ENCODE assay signal across 8 cellular contexts in the genomic region with DNA sequence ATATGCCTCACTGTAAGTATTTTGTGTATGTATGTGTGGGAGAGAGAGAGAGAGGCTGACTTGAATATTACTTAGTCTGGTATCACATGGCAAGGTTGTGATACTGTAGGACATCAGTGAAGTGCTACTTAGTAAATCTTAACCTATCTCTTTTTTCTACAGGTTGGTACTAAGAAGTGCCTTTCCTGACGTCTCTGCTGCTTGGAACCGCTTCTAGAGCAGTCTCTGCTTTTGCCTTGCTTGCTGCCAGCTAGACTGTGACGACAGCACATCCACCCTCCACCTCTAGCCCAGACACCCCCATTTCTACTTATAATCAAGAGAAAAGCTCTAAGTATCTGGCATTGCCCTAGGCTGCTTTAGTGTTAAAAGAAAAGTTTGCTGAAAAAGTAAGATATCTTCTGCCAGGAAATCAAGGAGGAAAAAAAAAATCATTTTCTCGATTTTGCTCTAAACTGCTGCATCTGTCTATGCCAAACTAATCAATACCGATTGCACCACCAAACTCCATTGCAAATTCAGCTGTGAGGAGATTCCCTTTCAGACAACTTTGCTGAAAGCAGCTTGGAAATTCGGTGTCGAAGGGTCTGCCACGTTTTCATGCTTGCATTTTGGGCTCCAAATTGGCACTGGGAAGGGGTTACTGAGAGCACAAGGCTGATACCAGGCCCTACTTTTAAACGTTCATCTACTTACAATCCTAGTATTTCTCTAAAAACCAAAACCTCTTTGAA. TPM values are rescaled to one million over a fixed set of nuclear protein-coding genes. Genes with fewer than 3 reads are reported as not detected.
DNase-seq lines count a peak whose midpoint lies in the region; ATAC-seq and TF ChIP-seq lines count a peak whose summit lies in the region.

No MANE protein-coding gene starts in this region.

- peaks cover 28% of the 10 kb centered on the region for H3K36me3 ChIP-seq in CD4-positive, CD25-positive, alpha-beta regulatory T cell (ENCODE audit: control insufficient read depth, insufficient read depth, low read length)
- H3K36me3 ChIP-seq in ascending aorta (peaks cover 0 to 8% of the 10 kb centered on the region in 2 donors), urinary bladder (ENCODE audit: insufficient read depth) (peaks cover 2% of the 10 kb centered on the region)

- no peaks in the 10 kb centered on the region for H3K9me3 Mint-ChIP-seq in CD4-positive, CD25-positive, alpha-beta regulatory T cell

- intact Hi-C loops in ascending aorta (cut with DNase I): loop anchor here (5.0 kb wide), 1 partner anchor 227 kb away; no protein-coding TSS in a partner anchor

- H3K27ac ChIP-seq in CD4-positive, CD25-positive, alpha-beta regulatory T cell (ENCODE audit: insufficient read depth, low read length, poor library complexity, severe bottlenecking): peak overlapping the region; percentile 83
- H3K27ac ChIP-seq in ascending aorta (peak overlapping the region; percentile 77 to 83), urinary bladder (ENCODE audit: low read depth) (peak overlapping the region; percentile 56)

- peaks cover 33% of the 10 kb centered on the region for H3K36me3 Mint-ChIP-seq in CD4-positive, CD25-positive, alpha-beta regulatory T cell

- peak; percentile 45 to 71 (median 64) for DNase-seq in CD4-positive, CD25-positive, alpha-beta regulatory T cell
- DNase-seq in ascending aorta (ENCODE audit: low spot score in 2 of 2): no peak
- peak; percentile 59 for DNase-seq in left lobe of liver (ENCODE audit: low spot score)

- peaks cover 48 to 91% (median 72%) of the 10 kb centered on the region in 4 donors for H3K4me1 Mint-ChIP-seq in CD4-positive, CD25-positive, alpha-beta regulatory T cell

- H3K4me3 Mint-ChIP-seq in CD4-positive, CD25-positive, alpha-beta regulatory T cell: peak overlapping the region; percentile 68 to 89 (median 82)

- no peaks in the 10 kb centered on the region for H3K27me3 ChIP-seq in CD4-positive, CD25-positive, alpha-beta regulatory T cell (ENCODE audit: control insufficient read depth, insufficient read depth, low read length)
- no peaks in the 10 kb centered on the region for H3K27me3 ChIP-seq in ascending aorta

- no peak for TF ChIP-seq CTCF in ascending aorta (IDR thresholded peaks at IDR 0.05)

- H3K9me3 ChIP-seq in CD4-positive, CD25-positive, alpha-beta regulatory T cell (ENCODE audit: control insufficient read depth in 2 of 2, low read length in 2 of 2): no peaks in the 10 kb centered on the region
- no peaks in the 10 kb centered on the region for H3K9me3 ChIP-seq in ascending aorta

- H3K4me3 ChIP-seq in CD4-positive, CD25-positive, alpha-beta regulatory T cell (ENCODE audit: low read depth, low read length): peak overlapping the region; percentile 75
- H3K4me3 ChIP-seq in ascending aorta (peak overlapping the region; percentile 49 to 52), urinary bladder (ENCODE audit: low read depth, low read length) (peak overlapping the region; percentile 32)

- no peaks in the 10 kb centered on the region for H3K27me3 Mint-ChIP-seq in CD4-positive, CD25-positive, alpha-beta regulatory T cell

- WGBS in urinary bladder: 36% methylated on average over 9 of the region's 9 CpGs

- H3K4me1 ChIP-seq in CD4-positive, CD25-positive, alpha-beta regulatory T cell (ENCODE audit: control insufficient read depth, insufficient read depth, low read length, poor library complexity, severe bottlenecking): peaks cover 97% of the 10 kb centered on the region
- H3K4me1 ChIP-seq in ascending aorta (peaks cover 11 to 54% of the 10 kb centered on the region in 2 donors), urinary bladder (ENCODE audit: insufficient read depth) (no peaks in the 10 kb centered on the region)

- ATAC-seq in CD4-positive, CD25-positive, alpha-beta regulatory T cell (ENCODE audit: low read depth in 2 of 2): peak; percentile 80 to 83
- peak; percentile 16 for ATAC-seq in HG03280 (IDR thresholded peaks at IDR 0.05; ENCODE audit: unreplicated experiment)
- ATAC-seq in left lobe of liver: peak; percentile 53
- no peak for ATAC-seq in HG03095 (IDR thresholded peaks at IDR 0.05; ENCODE audit: unreplicated experiment)
- no peak for ATAC-seq in HG03196 (IDR thresholded peaks at IDR 0.05; ENCODE audit: unreplicated experiment)
- ATAC-seq in HG02678 (IDR thresholded peaks at IDR 0.05; ENCODE audit: unreplicated experiment): no peak

- H3K27ac Mint-ChIP-seq in CD4-positive, CD25-positive, alpha-beta regulatory T cell: peak overlapping the region; percentile 92 to 95 (median 93)

RNA-seq across cellular contexts. Expression of gene MBNL1, which starts 30.7 kb away (rescaled TPM):
- 726 TPM for total RNA-seq in CD4-positive, CD25-positive, alpha-beta regulatory T cell
- 100 to 1,000 TPM; 221 to 262 (median 237) TPM for polyA plus RNA-seq in CD4-positive, CD25-positive, alpha-beta regulatory T cell
- total RNA-seq in ascending aorta (350 TPM), left lobe of liver (48.4 TPM), urinary bladder (300 TPM)
- polyA plus RNA-seq in urinary bladder: 113 TPM

Comparison
In these comparisons a context has a peak if more than half of its experiments do, and no peak if none do; other contexts are left out.
1. ATAC-seq: peak in CD4-positive, CD25-positive, alpha-beta regulatory T cell (2 of 2), HG03280 (single experiment) and left lobe of liver (single experiment); none in HG03095 (single experiment), HG03196 (single experiment) and HG02678 (single experiment).
2. DNase-seq: peak in CD4-positive, CD25-positive, alpha-beta regulatory T cell (3 of 3) and left lobe of liver (single experiment); none in ascending aorta (0 of 2).
3. Peak in every context shown above with its lines, with median percentiles within 50 percentile points of each other: H3K27ac ChIP-seq and H3K4me3 ChIP-seq.